13 cellular contexts compared by ENCODE assay signal in the genomic region with DNA sequence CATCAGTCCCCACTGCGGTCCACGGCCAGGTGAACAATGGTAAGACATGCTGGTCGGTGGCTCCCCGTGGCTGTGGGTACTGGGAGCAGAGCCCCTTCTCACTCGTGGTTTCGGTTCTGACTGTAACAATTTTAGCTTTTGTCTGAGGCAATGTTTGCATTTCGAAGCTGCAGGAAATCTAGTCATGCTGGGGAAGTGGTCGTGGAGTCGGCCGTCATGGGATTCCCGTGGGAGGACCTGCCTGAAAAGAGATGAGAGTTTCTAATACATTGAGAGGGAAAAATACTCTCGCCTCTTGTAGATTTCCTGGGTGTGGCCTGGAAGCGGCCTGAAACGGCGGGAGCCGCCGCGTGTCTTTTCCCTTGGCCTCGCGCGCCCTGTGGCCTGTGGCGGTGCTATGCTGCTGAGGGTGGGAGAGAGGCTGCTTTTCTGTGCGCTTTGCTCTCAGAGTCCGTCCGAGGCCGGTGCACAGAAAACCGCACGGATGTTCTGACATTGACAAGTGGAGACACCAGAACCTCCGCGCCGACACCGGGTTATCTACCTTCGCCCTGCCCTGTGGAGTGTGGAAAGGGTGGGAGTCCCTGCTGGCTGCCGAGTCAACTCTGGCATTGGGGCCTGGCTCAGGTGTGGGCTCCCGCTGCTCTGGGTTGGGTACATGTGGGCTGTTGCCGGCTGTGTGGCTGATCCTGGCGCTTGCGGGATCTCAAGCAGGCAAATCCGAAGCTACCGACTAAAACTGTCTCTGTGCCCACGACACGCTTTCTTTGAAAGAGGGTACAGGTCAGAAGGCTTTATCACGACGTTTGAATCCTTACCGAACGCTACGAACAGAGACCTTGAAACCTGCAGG.
A peak's percentile ranks its signal among the peaks of the same experiment; 100 is the strongest.
DNase-seq lines count a peak whose midpoint lies in the region; ATAC-seq and TF ChIP-seq lines count a peak whose summit lies in the region.
"Had no signal": no experiment of that assay in that cellular context is flagged by ENCODE, and none has a peak within 500 bp of the region (broad histone marks: within the 10 kb centered on the region; RNA-seq: fewer than 3 reads in every experiment).

No MANE protein-coding gene starts in this region.

- CTCF ChIA-PET in activated naive CD4-positive, alpha-beta T cell treated with anti-CD3 and anti-CD28 coated beads, Interleukin-2, amount 10 ng/mL, durations not matched to agents 7 days and 5 days (lab: Charles Lee), result no interaction called here

- ATAC-seq in T-helper 17 cell, result no peak
- ATAC-seq: right cardiac atrium had no signal

- peak overlapping the region; percentile 59 for H3K27ac Mint-ChIP-seq in activated naive CD4-positive, alpha-beta T cell treated with anti-CD3 and anti-CD28 coated beads, Interleukin-2, amount 10 ng/mL, durations not matched to agents 7 days and 5 days
- H3K27ac Mint-ChIP-seq in T-helper 17 cell (no peak overlapping the region), glutamatergic neuron (ENCODE audit: unreplicated experiment) (peak overlapping the region; percentile 56)

- no peak for TF ChIP-seq CTCF in glutamatergic neuron (IDR thresholded peaks at IDR 0.05; ENCODE audit: partially characterized antibody, unreplicated experiment)

- H3K27me3 Mint-ChIP-seq in activated naive CD4-positive, alpha-beta T cell treated with anti-CD3 and anti-CD28 coated beads, Interleukin-2, amount 10 ng/mL, durations not matched to agents 7 days and 5 days, result no peaks in the 10 kb centered on the region
- H3K27me3 Mint-ChIP-seq in T-helper 17 cell, result no peaks in the 10 kb centered on the region
- H3K27me3 Mint-ChIP-seq in glutamatergic neuron (ENCODE audit: unreplicated experiment), result peaks cover 11% of the 10 kb centered on the region

- H3K9me3 Mint-ChIP-seq in activated naive CD4-positive, alpha-beta T cell treated with anti-CD3 and anti-CD28 coated beads, Interleukin-2, amount 10 ng/mL, durations not matched to agents 7 days and 5 days, result no peaks in the 10 kb centered on the region
- H3K9me3 Mint-ChIP-seq in glutamatergic neuron (ENCODE audit: unreplicated experiment), result peaks cover 10% of the 10 kb centered on the region

- peaks cover 16% of the 10 kb centered on the region for H3K4me1 Mint-ChIP-seq in activated naive CD4-positive, alpha-beta T cell treated with anti-CD3 and anti-CD28 coated beads, Interleukin-2, amount 10 ng/mL, durations not matched to agents 7 days and 5 days
- H3K4me1 Mint-ChIP-seq in T-helper 17 cell (peaks cover 17% of the 10 kb centered on the region), glutamatergic neuron (ENCODE audit: low read depth, unreplicated experiment) (peaks cover 19% of the 10 kb centered on the region)

- H3K27ac ChIP-seq in temporal lobe (ENCODE audit: low read depth, low read length), result peak overlapping the region; percentile 52

- DNase-seq in activated naive CD4-positive, alpha-beta T cell treated with anti-CD3 and anti-CD28 coated beads, Interleukin-2, amount 10 ng/mL, durations not matched to agents 7 days and 5 days, result no peak
- no peak for DNase-seq in activated naive CD4-positive, alpha-beta T cell treated with Interleukin-2 at 50 U/mL for 16 hours
- no peak for DNase-seq in T-helper 17 cell
- DNase-seq in glutamatergic neuron, result peak; percentile 35
- no peak for DNase-seq in hypothalamus (lab: John Stamatoyannopoulos, UW)
- no peak for DNase-seq in activated CD4-positive, alpha-beta T cell treated with anti-CD3 and anti-CD28 coated beads, Interleukin-2, amount 50 U/mL, for 48 hours
- no peak for DNase-seq in SHP77 treated with DMSO at 0.1 percent for 48 hours (lab: John Stamatoyannopoulos, UW)
- DNase-seq: GOT3, hippocampal formation, NCI-H69, SIG-M5 had no signal

- no peaks in the 10 kb centered on the region for H3K9me3 ChIP-seq in T-helper 17 cell (ENCODE audit: control insufficient read depth, low read length, poor library complexity, severe bottlenecking)

- peaks cover 30% of the 10 kb centered on the region for H3K36me3 Mint-ChIP-seq in activated naive CD4-positive, alpha-beta T cell treated with anti-CD3 and anti-CD28 coated beads, Interleukin-2, amount 10 ng/mL, durations not matched to agents 7 days and 5 days
- peaks cover 7% of the 10 kb centered on the region for H3K36me3 Mint-ChIP-seq in T-helper 17 cell (ENCODE audit: low read depth)
- no peaks in the 10 kb centered on the region for H3K36me3 Mint-ChIP-seq in glutamatergic neuron (ENCODE audit: unreplicated experiment)

- H3K4me3 Mint-ChIP-seq in activated naive CD4-positive, alpha-beta T cell treated with anti-CD3 and anti-CD28 coated beads, Interleukin-2, amount 10 ng/mL, durations not matched to agents 7 days and 5 days, result no peak overlapping the region
- H3K4me3 Mint-ChIP-seq in T-helper 17 cell (peak overlapping the region; percentile 12), glutamatergic neuron (ENCODE audit: unreplicated experiment) (no peak overlapping the region)
